ENCODE assay signal across 9 cellular contexts in the genomic region with DNA sequence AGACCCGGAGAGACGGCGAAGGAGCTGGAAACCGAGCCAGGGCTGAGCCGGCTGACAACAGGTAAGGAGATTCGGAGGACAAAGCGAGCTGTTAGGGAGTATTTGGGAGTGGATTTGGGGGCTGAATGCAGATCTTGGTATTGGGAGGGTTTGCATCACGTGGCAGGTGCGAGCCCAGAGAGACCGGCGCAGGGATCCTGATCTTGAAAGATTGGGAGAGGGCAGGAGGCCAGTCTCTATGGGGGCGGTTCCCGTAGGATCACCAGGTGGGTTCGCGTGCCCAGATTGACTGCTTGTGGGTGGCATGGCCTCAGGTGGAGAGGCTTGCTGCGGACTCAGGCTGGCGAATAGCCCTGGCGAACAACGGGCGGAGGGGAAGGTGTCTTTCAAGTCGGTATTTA. TPM values are rescaled to one million over a fixed set of nuclear protein-coding genes. Genes with fewer than 3 reads are reported as not detected.
DNase-seq lines count a peak whose midpoint lies in the region; ATAC-seq, FAIRE-seq and TF ChIP-seq lines count a peak whose summit lies in the region.
"Had no signal": no experiment of that assay in that cellular context is flagged by ENCODE, and none has a peak within 500 bp of the region (broad histone marks: within the 10 kb centered on the region; RNA-seq: fewer than 3 reads in every experiment).

No MANE protein-coding gene starts in this region.

- no peaks in the 10 kb centered on the region for H3K27me3 ChIP-seq in bronchial epithelial cell (ENCODE audit: control insufficient read depth, insufficient read depth, low read length)
- peaks cover 3% of the 10 kb centered on the region for H3K27me3 ChIP-seq in mesendoderm (ENCODE audit: insufficient read depth, low read length, poor library complexity)
- H3K27me3 ChIP-seq in upper lobe of right lung = no peaks in the 10 kb centered on the region

- intact Hi-C loops in activated naive CD4-positive, alpha-beta T cell treated with anti-CD3 and anti-CD28 coated beads for 36 hours (cut with micrococcal nuclease) = no loop called here
- intact Hi-C loops in upper lobe of right lung (cut with DNase I) = no loop called here

- no CpG with 5 or more reads among the region's 21 CpGs for WGBS in mesendoderm (ENCODE audit: extremely low coverage, insufficient coverage, low lambda C conversion rate)

- peak overlapping the region; percentile 53 for H3K9ac ChIP-seq in mesendoderm (ENCODE audit: low read length)

- H3K9me3 ChIP-seq in upper lobe of right lung = no peaks in the 10 kb centered on the region

- no peak for FAIRE-seq in bronchial epithelial cell (lab: Jason Lieb, UNC)

- no peak overlapping the region for H2BK15ac ChIP-seq in mesendoderm (replicated peaks; ENCODE audit: low read depth)

- H3K4me1 ChIP-seq in mesendoderm (ENCODE audit: control insufficient read depth, low read depth, low read length) (peaks cover 4% of the 10 kb centered on the region), upper lobe of right lung (peaks cover 8% of the 10 kb centered on the region)

- peaks cover 24% of the 10 kb centered on the region for H3K4me1 Mint-ChIP-seq in activated naive CD4-positive, alpha-beta T cell treated with anti-CD3 and anti-CD28 coated beads for 36 hours (ENCODE audit: low read depth)

- H3K27me3 Mint-ChIP-seq in activated naive CD4-positive, alpha-beta T cell treated with anti-CD3 and anti-CD28 coated beads for 36 hours (ENCODE audit: low read depth) = no peaks in the 10 kb centered on the region

- no peak overlapping the region for H3K27ac ChIP-seq in mesendoderm (ENCODE audit: low read depth, low read length)
- H3K27ac ChIP-seq in upper lobe of right lung = peak overlapping the region; percentile 96

- H4K5ac ChIP-seq in mesendoderm (ENCODE audit: low read length) = no peak overlapping the region

- H2AK5ac ChIP-seq in mesendoderm (ENCODE audit: low read length) = no peak overlapping the region

- H3K4ac ChIP-seq in mesendoderm (ENCODE audit: low read depth, low read length) = no peak overlapping the region

- H3K79me1 ChIP-seq in mesendoderm (ENCODE audit: low read length) = no peaks in the 10 kb centered on the region

- TF ChIP-seq CTCF in bronchial epithelial cell (IDR thresholded peaks at IDR 0.05; ENCODE audit: insufficient read depth, low read length, severe bottlenecking) (no peak), upper lobe of right lung (IDR thresholded peaks at IDR 0.05) (no peak)

- peak overlapping the region; percentile 67 for H3K4me3 ChIP-seq in bronchial epithelial cell (ENCODE audit: low read depth, low read length)
- H3K4me3 ChIP-seq in mesendoderm (ENCODE audit: low read length) = peak overlapping the region; percentile 31
- peak overlapping the region; percentile 64 for H3K4me3 ChIP-seq in upper lobe of right lung

- H2BK5ac ChIP-seq in mesendoderm (ENCODE audit: low read length) = no peak overlapping the region

- H3K56ac ChIP-seq in mesendoderm (ENCODE audit: low read length) = peak overlapping the region; percentile 85

- no peak overlapping the region for H3K27ac Mint-ChIP-seq in activated naive CD4-positive, alpha-beta T cell treated with anti-CD3 and anti-CD28 coated beads for 36 hours

- no peak overlapping the region for H2BK120ac ChIP-seq in mesendoderm (ENCODE audit: low read depth, low read length)

- no peak overlapping the region for H4K8ac ChIP-seq in mesendoderm (ENCODE audit: low read depth, low read length)

- H3K36me3 ChIP-seq in bronchial epithelial cell (ENCODE audit: control insufficient read depth, insufficient read depth, low read length) = peaks cover 5% of the 10 kb centered on the region
- no peaks in the 10 kb centered on the region for H3K36me3 ChIP-seq in mesendoderm (ENCODE audit: control insufficient read depth, insufficient read depth, low read length)
- no peaks in the 10 kb centered on the region for H3K36me3 ChIP-seq in upper lobe of right lung

- ATAC-seq in upper lobe of right lung (peak; percentile 53), GM21526 (IDR thresholded peaks at IDR 0.05; ENCODE audit: low FRiP score, unreplicated experiment) (no peak)

- H3K4me3 Mint-ChIP-seq in activated naive CD4-positive, alpha-beta T cell treated with anti-CD3 and anti-CD28 coated beads for 36 hours = peak overlapping the region; percentile 82

- peak overlapping the region; percentile 77 for H3K4me2 ChIP-seq in mesendoderm (ENCODE audit: low read length)

- no peak overlapping the region for H3K18ac ChIP-seq in mesendoderm (ENCODE audit: low read length)

- peaks cover 2% of the 10 kb centered on the region for H3K9me3 Mint-ChIP-seq in activated naive CD4-positive, alpha-beta T cell treated with anti-CD3 and anti-CD28 coated beads for 36 hours

- H3K79me2 ChIP-seq in mesendoderm (ENCODE audit: control insufficient read depth, insufficient read depth, low read length) = no peaks in the 10 kb centered on the region

- H3K23ac ChIP-seq in mesendoderm (ENCODE audit: low read length) = no peak overlapping the region

- CTCF ChIA-PET in activated naive CD4-positive, alpha-beta T cell treated with anti-CD3 and anti-CD28 coated beads for 36 hours (lab: Charles Lee) = interaction anchor here (5.2 kb wide), 1 partner anchor 26 kb away, joined by 68 read pairs; a partner anchor contains a TSS

- no peaks in the 10 kb centered on the region for H3K36me3 Mint-ChIP-seq in activated naive CD4-positive, alpha-beta T cell treated with anti-CD3 and anti-CD28 coated beads for 36 hours (ENCODE audit: low read depth)

- peak; percentile 8 for DNase-seq in activated naive CD4-positive, alpha-beta T cell treated with anti-CD3 and anti-CD28 coated beads for 36 hours
- DNase-seq in activated naive CD4-positive, alpha-beta T cell (lab: John Stamatoyannopoulos, UW) = no peak
- DNase-seq in bronchial epithelial cell (ENCODE audit: low read depth) = no peak
- no peak for DNase-seq in mesendoderm
- peak; percentile 82 for DNase-seq in upper lobe of right lung
- no peak for DNase-seq in NCI-H345 treated with DMSO at 0.1 percent for 48 hours (lab: John Stamatoyannopoulos, UW; ENCODE audit: unreplicated experiment)
- no peak for DNase-seq in cerebellar nuclear complex (lab: John Stamatoyannopoulos, UW)

RNA-seq across cellular contexts. Expression of a gene that starts 0.2 kb away (rescaled TPM):
- 1 to 10 TPM in 1 of 2 experiments, under 1 TPM in 1; 0.84 to 1.0 TPM for total RNA-seq in activated naive CD4-positive, alpha-beta T cell treated with anti-CD3 and anti-CD28 coated beads for 36 hours
- total RNA-seq in bronchial epithelial cell = 2.9 and 6.4 TPM in 2 replicates
- 2.5 TPM for polyA plus RNA-seq in mesendoderm (2013, experiment 1 of 2)
- polyA plus RNA-seq in mesendoderm (2013, experiment 2 of 2) = 2.0 TPM
- 10.6 TPM for total RNA-seq in upper lobe of right lung

RNA-seq across cellular contexts. Expression of a gene that starts 10.0 kb away (rescaled TPM):
- under 1 TPM; 0.41 to 0.86 TPM for total RNA-seq in activated naive CD4-positive, alpha-beta T cell treated with anti-CD3 and anti-CD28 coated beads for 36 hours
- 0.53 and 1.3 TPM in 2 replicates for total RNA-seq in bronchial epithelial cell
- 13.3 TPM for polyA plus RNA-seq in mesendoderm (2013, experiment 1 of 2)
- 12.9 TPM for polyA plus RNA-seq in mesendoderm (2013, experiment 2 of 2)
- 15.4 TPM for total RNA-seq in upper lobe of right lung

RNA-seq across cellular contexts. Expression of a gene that starts 11.1 kb away (rescaled TPM):
- total RNA-seq in activated naive CD4-positive, alpha-beta T cell treated with anti-CD3 and anti-CD28 coated beads for 36 hours = 10 to 100 TPM; 80.3 to 83.8 TPM
- total RNA-seq in bronchial epithelial cell (49.5 and 53.5 TPM in 2 replicates), upper lobe of right lung (46.1 TPM)
- polyA plus RNA-seq in mesendoderm (2013, experiment 1 of 2) = 133 TPM
- polyA plus RNA-seq in mesendoderm (2013, experiment 2 of 2) = 132 TPM

RNA-seq across cellular contexts. Expression of a gene that starts 13.7 kb away (rescaled TPM):
- 10 to 100 TPM; 71.2 to 75.7 TPM for total RNA-seq in activated naive CD4-positive, alpha-beta T cell treated with anti-CD3 and anti-CD28 coated beads for 36 hours
- 148 and 170 TPM in 2 replicates for total RNA-seq in bronchial epithelial cell
- 55.8 TPM for polyA plus RNA-seq in mesendoderm (2013, experiment 1 of 2)
- polyA plus RNA-seq in mesendoderm (2013, experiment 2 of 2) = 54.2 TPM
- total RNA-seq in upper lobe of right lung = 135 TPM

RNA-seq across cellular contexts. Expression of a gene that starts 25.0 kb away (rescaled TPM):
- not detected for total RNA-seq in activated naive CD4-positive, alpha-beta T cell treated with anti-CD3 and anti-CD28 coated beads for 36 hours
- not detected in 2 replicates for total RNA-seq in bronchial epithelial cell
- 14.7 TPM for polyA plus RNA-seq in mesendoderm (2013, experiment 1 of 2)
- 13.5 TPM for polyA plus RNA-seq in mesendoderm (2013, experiment 2 of 2)
- total RNA-seq in upper lobe of right lung = 0.55 TPM
- total RNA-seq: T-helper 2 cell treated with Interferon-gamma antibody and Interleukin-4, amounts not matched to agents 100 ng/mL and 5 ng/mL, for 36 hours had no signal

Comparison
In these comparisons a context has a peak if more than half of its experiments do, and no peak if none do; other contexts are left out.
1. DNase-seq: peak in activated naive CD4-positive, alpha-beta T cell treated with anti-CD3 and anti-CD28 coated beads for 36 hours (single experiment) and upper lobe of right lung (single experiment); none in activated naive CD4-positive, alpha-beta T cell (0 of 4), bronchial epithelial cell (single experiment), mesendoderm (single experiment), NCI-H345 treated with DMSO at 0.1 percent for 48 hours (single experiment) and cerebellar nuclear complex (0 of 2).
2. Peak in every context shown above with its lines, with median percentiles within 50 percentile points of each other: H3K4me3 ChIP-seq.